ENCODE assay signal across 25 cellular contexts in the genomic region with DNA sequence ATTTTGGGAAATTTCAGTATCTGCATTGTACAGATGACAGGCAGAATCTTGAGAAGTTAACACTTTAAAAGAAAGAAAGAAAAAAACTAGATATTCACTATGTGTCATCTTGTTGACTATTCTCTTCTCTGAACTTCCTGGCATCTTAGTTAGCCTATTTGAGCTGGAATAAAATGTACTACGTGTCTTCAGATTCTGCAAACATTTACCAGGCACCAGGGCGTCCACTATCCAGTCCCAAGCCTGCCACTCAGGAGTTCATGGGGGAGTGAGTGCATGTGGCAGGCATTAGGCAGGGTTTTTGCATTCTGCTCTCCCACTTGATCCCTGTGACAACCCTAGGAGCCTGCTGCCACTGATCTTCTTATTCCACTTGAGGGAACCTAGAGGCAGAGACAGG. TPM values are rescaled to one million over a fixed set of nuclear protein-coding genes. Genes with fewer than 3 reads are reported as not detected.
A peak's percentile ranks its signal among the peaks of the same experiment; 100 is the strongest.
DNase-seq lines count a peak whose midpoint lies in the region; ATAC-seq and TF ChIP-seq lines count a peak whose summit lies in the region.
"Had no signal": no experiment of that assay in that cellular context is flagged by ENCODE, and none has a peak within 500 bp of the region (broad histone marks: within the 10 kb centered on the region; RNA-seq: fewer than 3 reads in every experiment).

No MANE protein-coding gene starts in this region.

- WGBS in neuronal stem cell (ENCODE audit: extremely low coverage in 2 of 2, insufficient read length in 2 of 2, insufficient replicate concordance in 1 of 2), 2 donors: no CpG with 5 or more reads among the region's 2 CpGs
- WGBS in transverse colon (ENCODE audit: low coverage in 1 of 2), 2 donors: 55 to 88% methylated on average over 2 of the region's 2 CpGs
- WGBS in endodermal cell (ENCODE audit: insufficient coverage in 1 of 2, insufficient read length in 1 of 2), 2 experiments: 100% methylated on average over 2 of the region's 2 CpGs

- H4K91ac ChIP-seq in neuronal stem cell (ENCODE audit: low read depth, low read length, poor library complexity): no peak overlapping the region

- peak overlapping the region; percentile 46 for H3K9ac ChIP-seq in neuronal stem cell (ENCODE audit: low read depth, low read length, poor library complexity)
- H3K9ac ChIP-seq in endodermal cell (ENCODE audit: extremely low read depth, low read length, poor library complexity, severe bottlenecking): no peak overlapping the region

- no peak overlapping the region for H3K23ac ChIP-seq in neuronal stem cell (ENCODE audit: low read depth, low read length, poor library complexity)

- H3K27me3 ChIP-seq in right atrium auricular region: no peaks in the 10 kb centered on the region
- no peaks in the 10 kb centered on the region for H3K27me3 ChIP-seq in neuronal stem cell (ENCODE audit: control insufficient read depth in 3 of 3, insufficient read depth in 3 of 3, low read depth in 1 of 3, low read length in 3 of 3)
- no peaks in the 10 kb centered on the region for H3K27me3 ChIP-seq in transverse colon
- H3K27me3 ChIP-seq in endodermal cell (ENCODE audit: control insufficient read depth, insufficient read depth, low read length, poor library complexity, severe bottlenecking): no peaks in the 10 kb centered on the region
- H3K27me3 ChIP-seq: brain microvascular endothelial cell had no signal

- H3K4me1 ChIP-seq in right atrium auricular region (peaks cover 0 to 96% of the 10 kb centered on the region in 2 donors), neuronal stem cell (ENCODE audit: control insufficient read depth in 2 of 2, insufficient read depth in 1 of 2, low read depth in 1 of 2, low read length in 2 of 2) (peaks cover 15 to 22% of the 10 kb centered on the region in 2 donors), transverse colon (peaks cover 4 to 36% (median 13%) of the 10 kb centered on the region in 4 donors), endodermal cell (ENCODE audit: control insufficient read depth, insufficient read depth, low read length) (peaks cover 8% of the 10 kb centered on the region)

- H2BK12ac ChIP-seq in neuronal stem cell (ENCODE audit: low read length): no peak overlapping the region

- no peak overlapping the region for H3K4me2 ChIP-seq in neuronal stem cell (ENCODE audit: insufficient read depth, low read length, poor library complexity, severe bottlenecking)

- H3K27me3 Mint-ChIP-seq in chondrocyte (ENCODE audit: low read depth) (no peaks in the 10 kb centered on the region), immature natural killer cell (ENCODE audit: low read depth in 3 of 3) (peaks cover 1 to 5% (median 4%) of the 10 kb centered on the region in 3 donors), endodermal cell (ENCODE audit: insufficient read depth) (no peaks in the 10 kb centered on the region)

- no peaks in the 10 kb centered on the region for H3K9me3 ChIP-seq in right atrium auricular region
- H3K9me3 ChIP-seq in neuronal stem cell (replicated peaks in 1 of 2; ENCODE audit: control insufficient read depth in 2 of 2, insufficient read depth in 1 of 2, low read depth in 1 of 2, low read length in 2 of 2): no peaks in the 10 kb centered on the region
- no peaks in the 10 kb centered on the region for H3K9me3 ChIP-seq in transverse colon
- no peaks in the 10 kb centered on the region for H3K9me3 ChIP-seq in endodermal cell (ENCODE audit: control insufficient read depth, low read length)
- H3K9me3 ChIP-seq: thoracic aorta had no signal

- no peak for TF ChIP-seq EP300 in transverse colon (IDR thresholded peaks at IDR 0.05; ENCODE audit: low read depth)

- TF ChIP-seq POLR2A in transverse colon (IDR thresholded peaks at IDR 0.05): no peak

- no peak overlapping the region for H4K8ac ChIP-seq in neuronal stem cell (ENCODE audit: low read depth, low read length)

- ATAC-seq in GM19467 (IDR thresholded peaks at IDR 0.05; ENCODE audit: unreplicated experiment): no peak
- ATAC-seq: activated T-cell treated with anti-CD3 and anti-CD28 coated beads, Interleukin-2, amount 50 U/mL, for 4 hours; effector memory CD8-positive, alpha-beta T cell; natural killer cell treated with Interleukin-12 subunit alpha and Interleukin-12 subunit beta and Interleukin-15 and Interleukin-18, amount 100 ng/mL, for 72 hours; SK-N-SH treated with all-trans-retinoic acid at 6 μM for 48 hours; stimulated activated naive B cell treated with anti-CD40 and anti-IgM and Interleukin-4, amounts not matched to agents 10 μg/mL and 1 μg/mL and 100 μg/mL, for 72 hours had no signal

- no peak overlapping the region for H2BK15ac ChIP-seq in neuronal stem cell (ENCODE audit: low read length)

- no peak overlapping the region for H2AK5ac ChIP-seq in neuronal stem cell (ENCODE audit: low read depth, low read length)

- H3K27ac ChIP-seq in right atrium auricular region: peak overlapping the region; percentile 71 to 73
- no peak overlapping the region for H3K27ac ChIP-seq in neuronal stem cell (replicated peaks; ENCODE audit: low read length)
- peak overlapping the region; percentile 12 to 55 (median 32) for H3K27ac ChIP-seq in transverse colon
- H3K27ac ChIP-seq in endodermal cell (ENCODE audit: low read depth, low read length): no peak overlapping the region
- H3K27ac ChIP-seq: brain microvascular endothelial cell, HL-60, thoracic aorta had no signal

- H3K18ac ChIP-seq in neuronal stem cell (ENCODE audit: low read length): no peak overlapping the region

- H3K9me3 Mint-ChIP-seq in chondrocyte (ENCODE audit: low read depth): no peaks in the 10 kb centered on the region
- peaks cover 0 to 6% (median 0%) of the 10 kb centered on the region in 6 donors for H3K9me3 Mint-ChIP-seq in immature natural killer cell
- H3K9me3 Mint-ChIP-seq in endodermal cell: no peaks in the 10 kb centered on the region
- H3K9me3 Mint-ChIP-seq: activated T-cell treated with anti-CD3 and anti-CD28 coated beads, Interleukin-2, amount 50 U/mL, for 4 hours; CD14-positive monocyte; effector memory CD8-positive, alpha-beta T cell; mesothelial cell of epicardium; natural killer cell treated with Interleukin-12 subunit alpha and Interleukin-12 subunit beta and Interleukin-15 and Interleukin-18, amount 100 ng/mL, for 72 hours; stimulated activated naive B cell treated with anti-CD40 and anti-IgM and Interleukin-4, amounts not matched to agents 10 μg/mL and 1 μg/mL and 100 μg/mL, for 72 hours had no signal

- H2BK5ac ChIP-seq in neuronal stem cell (ENCODE audit: low read length): no peak overlapping the region

- H3K27ac Mint-ChIP-seq in chondrocyte (ENCODE audit: unreplicated experiment): peak overlapping the region; percentile 50
- H3K27ac Mint-ChIP-seq in immature natural killer cell: no peak overlapping the region
- no peak overlapping the region for H3K27ac Mint-ChIP-seq in endodermal cell
- H3K27ac Mint-ChIP-seq: CD14-positive monocyte; effector memory CD8-positive, alpha-beta T cell; mesothelial cell of epicardium; natural killer cell treated with Interleukin-12 subunit alpha and Interleukin-12 subunit beta and Interleukin-15 and Interleukin-18, amount 100 ng/mL, for 72 hours; stimulated activated naive B cell treated with anti-CD40 and anti-IgM and Interleukin-4, amounts not matched to agents 10 μg/mL and 1 μg/mL and 100 μg/mL, for 72 hours had no signal

- H3K4me3 Mint-ChIP-seq in chondrocyte (ENCODE audit: unreplicated experiment) (no peak overlapping the region), immature natural killer cell (no peak overlapping the region), endodermal cell (no peak overlapping the region)
- H3K4me3 Mint-ChIP-seq: activated T-cell treated with anti-CD3 and anti-CD28 coated beads, Interleukin-2, amount 50 U/mL, for 4 hours; CD14-positive monocyte; effector memory CD8-positive, alpha-beta T cell; mesothelial cell of epicardium; natural killer cell treated with Interleukin-12 subunit alpha and Interleukin-12 subunit beta and Interleukin-15 and Interleukin-18, amount 100 ng/mL, for 72 hours; stimulated activated naive B cell treated with anti-CD40 and anti-IgM and Interleukin-4, amounts not matched to agents 10 μg/mL and 1 μg/mL and 100 μg/mL, for 72 hours had no signal

- no peak overlapping the region for H3K4ac ChIP-seq in neuronal stem cell (ENCODE audit: low read length)

- in situ Hi-C loops in transverse colon (cut with MboI; ENCODE audit: low pct_ligation_motif_present in 1 of 4, low pct_unique_long_range_greater_than_20kb in 1 of 4, low sequenced_read_pairs in 3 of 4): no loop called here

- H3K36me3 Mint-ChIP-seq in chondrocyte (ENCODE audit: low read depth): peaks cover 2% of the 10 kb centered on the region
- no peaks in the 10 kb centered on the region for H3K36me3 Mint-ChIP-seq in immature natural killer cell
- no peaks in the 10 kb centered on the region for H3K36me3 Mint-ChIP-seq in endodermal cell (ENCODE audit: low read depth)
- H3K36me3 Mint-ChIP-seq: CD14-positive monocyte; natural killer cell treated with Interleukin-12 subunit alpha and Interleukin-12 subunit beta and Interleukin-15 and Interleukin-18, amount 100 ng/mL, for 72 hours; stimulated activated naive B cell treated with anti-CD40 and anti-IgM and Interleukin-4, amounts not matched to agents 10 μg/mL and 1 μg/mL and 100 μg/mL, for 72 hours had no signal

- H3K36me3 ChIP-seq in right atrium auricular region (peaks cover 52% of the 10 kb centered on the region), neuronal stem cell (replicated peaks in 1 of 2; ENCODE audit: control insufficient read depth in 2 of 2, insufficient read depth in 2 of 2, low read length in 2 of 2) (no peaks in the 10 kb centered on the region), transverse colon (no peaks in the 10 kb centered on the region), endodermal cell (ENCODE audit: control insufficient read depth, insufficient read depth, low read length) (peaks cover 7% of the 10 kb centered on the region)

- H2BK120ac ChIP-seq in neuronal stem cell (ENCODE audit: low read depth, low read length): no peak overlapping the region

- intact Hi-C loops in transverse colon (cut with DNase I; ENCODE audit: low total_unique reads): no loop called here

- TF ChIP-seq CTCF in chondrocyte (IDR thresholded peaks at IDR 0.05) (no peak), right atrium auricular region (IDR thresholded peaks at IDR 0.05) (no peak), transverse colon (IDR thresholded peaks at IDR 0.05) (no peak), endodermal cell (conservative IDR thresholded peaks at IDR 0.05) (no peak)

- H2AFZ ChIP-seq in neuronal stem cell (ENCODE audit: low read length): no peak overlapping the region

- H3K14ac ChIP-seq in neuronal stem cell (ENCODE audit: low read length): no peak overlapping the region

- no peaks in the 10 kb centered on the region for H3K79me1 ChIP-seq in neuronal stem cell (ENCODE audit: low read depth, low read length)

- H3K4me3 ChIP-seq in right atrium auricular region: no peak overlapping the region
- H3K4me3 ChIP-seq in neuronal stem cell (ENCODE audit: low read length in 2 of 2): no peak overlapping the region
- no peak overlapping the region for H3K4me3 ChIP-seq in transverse colon
- no peak overlapping the region for H3K4me3 ChIP-seq in endodermal cell (ENCODE audit: low read length)
- H3K4me3 ChIP-seq: thoracic aorta had no signal

- H3K4me1 Mint-ChIP-seq in chondrocyte (ENCODE audit: low read depth) (peaks cover 36% of the 10 kb centered on the region), immature natural killer cell (no peaks in the 10 kb centered on the region), endodermal cell (peaks cover 21% of the 10 kb centered on the region)
- H3K4me1 Mint-ChIP-seq: stimulated activated naive B cell treated with anti-CD40 and anti-IgM and Interleukin-4, amounts not matched to agents 10 μg/mL and 1 μg/mL and 100 μg/mL, for 72 hours had no signal

- no peak for DNase-seq in chondrocyte (ENCODE audit: low spot score)
- no peak for DNase-seq in right atrium auricular region (ENCODE audit: low spot score)
- DNase-seq in neuronal stem cell (ENCODE audit: low spot score): no peak
- no peak for DNase-seq in transverse colon
- DNase-seq in immature natural killer cell: no peak
- DNase-seq in endodermal cell: no peak
- DNase-seq: activated CD4-positive, alpha-beta T cell treated with anti-CD3 and anti-CD28 coated beads for 4 hours; activated T-cell treated with anti-CD3 and anti-CD28 coated beads, Interleukin-2, amount 50 U/mL, for 4 hours; brain microvascular endothelial cell; effector memory CD8-positive, alpha-beta T cell; EL; HCEC 1CT; Kasumi-1; NCI-H1048; NCI-H187; NCI-H226; NCI-H748 treated with DMSO at 0.1 percent for 48 hours; stimulated activated naive B cell treated with anti-CD40 and anti-IgM and Interleukin-4, amounts not matched to agents 10 μg/mL and 1 μg/mL and 100 μg/mL, for 72 hours had no signal

RNA-seq across cellular contexts. Expression of a gene that starts 25.0 kb away (rescaled TPM):
- total RNA-seq in chondrocyte (51.1 to 126 TPM (median 126 TPM) in 3 replicates), right atrium auricular region (100 to 1,000 TPM; 625 to 711 TPM), transverse colon (100 to 1,000 TPM in 1 of 4 donors, 10 to 100 TPM in 3; 49.7 to 158 (median 62.4) TPM), endodermal cell (10 to 100 TPM in 1 of 2 donors, 1 to 10 TPM in 1; 6.3 to 17.1 TPM)
- polyA plus RNA-seq in neuronal stem cell (2013, experiment 1 of 2): 15.2 TPM
- 16.2 TPM for polyA plus RNA-seq in neuronal stem cell (2013, experiment 2 of 2)
- not detected for polyA plus RNA-seq in immature natural killer cell
- 20.9 TPM for polyA plus RNA-seq in endodermal cell (2013, experiment 1 of 2)
- polyA plus RNA-seq in endodermal cell (2013, experiment 2 of 2): 21.2 TPM
- total RNA-seq: natural killer cell treated with Interleukin-12 subunit alpha and Interleukin-12 subunit beta and Interleukin-15 and Interleukin-18, amount 100 ng/mL, for 72 hours had no signal
- polyA plus RNA-seq: CD14-positive monocyte had no signal

Comparison
In these comparisons a context has a peak if more than half of its experiments do, and no peak if none do; other contexts are left out.
1. H3K27ac ChIP-seq: peak in right atrium auricular region (2 of 2) and transverse colon (4 of 4); none in neuronal stem cell (single experiment) and endodermal cell (single experiment).